Comparison of ENCODE assay signal across 8 cellular contexts in the genomic region with DNA sequence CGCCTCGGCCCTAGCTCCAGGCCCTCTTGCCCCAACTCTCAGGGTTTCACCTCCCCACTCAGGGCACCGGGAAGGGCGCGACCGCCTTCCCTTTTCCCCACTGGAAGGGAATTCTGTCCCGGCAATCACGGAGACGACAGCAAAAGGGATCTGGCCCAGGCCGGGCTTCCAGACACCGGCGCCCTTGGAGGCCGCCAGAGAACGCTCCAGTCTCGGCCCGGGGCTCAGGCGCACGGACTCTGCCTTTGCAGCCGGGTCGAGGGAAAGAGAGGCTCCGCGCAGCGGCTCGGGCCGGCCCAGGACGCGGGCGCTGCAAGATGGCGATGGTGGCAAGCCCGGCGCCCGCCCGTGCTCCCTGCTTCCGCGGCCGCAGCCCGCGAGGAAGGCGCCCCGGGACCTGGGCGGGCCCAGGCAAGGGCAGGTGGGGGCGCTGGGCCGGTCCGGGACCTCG. TPM values are rescaled to one million over a fixed set of nuclear protein-coding genes. Genes with fewer than 3 reads are reported as not detected.
DNase-seq lines count a peak whose midpoint lies in the region; ATAC-seq and TF ChIP-seq lines count a peak whose summit lies in the region.

No MANE protein-coding gene starts in this region.

- peaks cover 3% of the 10 kb centered on the region for H3K27me3 Mint-ChIP-seq in nephron (ENCODE audit: low read depth)

- DNase-seq in BE2C (no peak), GM10248 (ENCODE audit: extremely low spot score) (no peak), GF-D8 (lab: John Stamatoyannopoulos, UW) (no peak)

- peaks cover 31% of the 10 kb centered on the region for H3K36me3 Mint-ChIP-seq in nephron (ENCODE audit: low read depth)

- H3K27me3 ChIP-seq in BE2C (no peaks in the 10 kb centered on the region), OCI-LY3 (ENCODE audit: low read depth, low read length) (no peaks in the 10 kb centered on the region), endocrine pancreas (ENCODE audit: control insufficient read depth, insufficient read depth, low read length) (no peaks in the 10 kb centered on the region)

- peak; percentile 13 for ATAC-seq in GM21526 (IDR thresholded peaks at IDR 0.05; ENCODE audit: low FRiP score, unreplicated experiment)
- ATAC-seq in HG02623 (IDR thresholded peaks at IDR 0.05; ENCODE audit: unreplicated experiment) = no peak

- no peak overlapping the region for H2AFZ ChIP-seq in OCI-LY3 (ENCODE audit: low read depth, low read length)

- H3K4me1 ChIP-seq in BE2C (0 out of 2 replicates have a peak, but pooled peaks cover 5% of the 10 kb centered on the region), OCI-LY3 (ENCODE audit: low read length) (peaks cover 20% of the 10 kb centered on the region), endocrine pancreas (ENCODE audit: control insufficient read depth, insufficient read depth, low read length) (no peaks in the 10 kb centered on the region)

- H3K79me2 ChIP-seq in OCI-LY3 (ENCODE audit: low read length) = peaks cover 74% of the 10 kb centered on the region

- CTCF ChIA-PET in GM10248 (lab: Yijun Ruan, JAX) = interaction anchor here (1.1 to 1.7 kb wide), 3 partner anchors 20 to 117 kb away, joined by 3 to 7 read pairs (median 5); no protein-coding TSS in a partner anchor

- H3K4me3 ChIP-seq in BE2C (ENCODE audit: low read depth, low read length) (peak overlapping the region; percentile 87), OCI-LY3 (ENCODE audit: low read length) (peak overlapping the region; percentile 99), endocrine pancreas (ENCODE audit: control insufficient read depth, insufficient read depth, low read length) (no peak overlapping the region)

- H3K4me2 ChIP-seq in OCI-LY3 (ENCODE audit: low read length) = peak overlapping the region; percentile 82

- TF ChIP-seq CTCF in BE2C (IDR thresholded peaks at IDR 0.05; ENCODE audit: low read depth, low read length) (no peak), OCI-LY3 (IDR thresholded peaks at IDR 0.05; ENCODE audit: low read depth, low read length) (no peak), nephron (IDR thresholded peaks at IDR 0.05; ENCODE audit: unreplicated experiment in 3 of 3) (no peak), GM10248 (IDR thresholded peaks at IDR 0.05; ENCODE audit: control extremely low read depth, extremely low read depth, low read depth, missing control alignments) (no peak)

- H3K36me3 ChIP-seq in BE2C = peaks cover 10% of the 10 kb centered on the region
- peaks cover 27% of the 10 kb centered on the region for H3K36me3 ChIP-seq in OCI-LY3 (replicated peaks; ENCODE audit: low read depth, low read length)
- H3K36me3 ChIP-seq in endocrine pancreas (ENCODE audit: control insufficient read depth, insufficient read depth, low read length) = no peaks in the 10 kb centered on the region

- H3K9me3 ChIP-seq in BE2C (no peaks in the 10 kb centered on the region; the same call in none of the 2 replicates), OCI-LY3 (ENCODE audit: insufficient read depth, low read length) (peaks cover 16% of the 10 kb centered on the region; the same call in 1 of the 2 replicates), endocrine pancreas (ENCODE audit: control insufficient read depth, low read length) (no peaks in the 10 kb centered on the region)

- H3K27ac Mint-ChIP-seq in nephron = peak overlapping the region in 1 of 3 experiments; percentile 97

- peak overlapping the region; percentile 100 for H3K9ac ChIP-seq in OCI-LY3 (ENCODE audit: low read length)
- H3K9ac ChIP-seq in endocrine pancreas (ENCODE audit: control insufficient read depth, insufficient read depth, low read length) = peak overlapping the region; percentile 79

- peaks cover 24% of the 10 kb centered on the region for H3K4me1 Mint-ChIP-seq in nephron

- POLR2A ChIA-PET in GM10248 (lab: Yijun Ruan, JAX) = no interaction called here

- peaks cover 20% of the 10 kb centered on the region for H3K9me3 Mint-ChIP-seq in nephron

- peak overlapping the region; percentile 86 for H3K27ac ChIP-seq in OCI-LY3 (ENCODE audit: low read length)

- H4K20me1 ChIP-seq in OCI-LY3 (ENCODE audit: insufficient read depth, low read length) = peaks cover 45% of the 10 kb centered on the region

- H3K4me3 Mint-ChIP-seq in nephron = peak overlapping the region; percentile 91 to 95 (median 94)

RNA-seq across cellular contexts. Expression of gene CTBP1, which starts 1.1 kb away (rescaled TPM):
- 352 TPM for polyA plus RNA-seq in BE2C (2012; ENCODE audit: insufficient read depth, insufficient read length, low read depth)

RNA-seq across cellular contexts. Expression of gene MAEA, which starts 41.9 kb away (rescaled TPM):
- 247 TPM for polyA plus RNA-seq in BE2C (2012; ENCODE audit: insufficient read depth, insufficient read length, low read depth)
